Comparison of ENCODE assay signal across 6 cellular contexts in genomic region chr15:46178138-46178537, GRCh38.
"Had no signal": no experiment of that assay in that cellular context is flagged by ENCODE, and none has a peak within 500 bp of the region (broad histone marks: within the 10 kb centered on the region; RNA-seq: fewer than 3 reads in every experiment).

No MANE protein-coding gene starts in this region.

- H3K4me3 Mint-ChIP-seq: IgD-negative memory B cell had no signal

- DNase-seq: IMR-90, KBM-7, KG1 had no signal

- H3K4me1 Mint-ChIP-seq: IgD-negative memory B cell had no signal

- H3K27ac ChIP-seq: HL-60 had no signal

- H3K4me3 ChIP-seq: K562 had no signal

- H3K27ac Mint-ChIP-seq: IgD-negative memory B cell had no signal

- H3K27me3 Mint-ChIP-seq: IgD-negative memory B cell had no signal
